9 cellular contexts compared by ENCODE assay signal in genomic region chr10:100826661-100826982, GRCh38.
DNase-seq lines count a peak whose midpoint lies in the region; ATAC-seq and TF ChIP-seq lines count a peak whose summit lies in the region.
"Had no signal": no experiment of that assay in that cellular context is flagged by ENCODE, and none has a peak within 500 bp of the region (broad histone marks: within the 10 kb centered on the region; RNA-seq: fewer than 3 reads in every experiment).

No MANE protein-coding gene starts in this region.

- H3K27ac Mint-ChIP-seq in activated CD4-positive, alpha-beta T cell treated with anti-CD3 and anti-CD28 coated beads for 36 hours: no peak overlapping the region
- H3K27ac Mint-ChIP-seq in brain: no peak overlapping the region

- H3K9me3 ChIP-seq in liver (ENCODE audit: control insufficient read depth in 4 of 4, low read length in 3 of 4) (no peaks in the 10 kb centered on the region), suprapubic skin (no peaks in the 10 kb centered on the region)

- peaks cover 24% of the 10 kb centered on the region for H3K4me1 Mint-ChIP-seq in activated CD4-positive, alpha-beta T cell treated with anti-CD3 and anti-CD28 coated beads for 36 hours
- H3K4me1 Mint-ChIP-seq in brain: peaks cover 36% of the 10 kb centered on the region

- H3K9me3 Mint-ChIP-seq in activated CD4-positive, alpha-beta T cell treated with anti-CD3 and anti-CD28 coated beads for 36 hours (ENCODE audit: low read depth): no peaks in the 10 kb centered on the region
- peaks cover 0 to 6% (median 0%) of the 10 kb centered on the region in 5 experiments for H3K9me3 Mint-ChIP-seq in brain

- no peak for TF ChIP-seq POLR2A in suprapubic skin (IDR thresholded peaks at IDR 0.05)

- peaks cover 2 to 19% (median 8%) of the 10 kb centered on the region in 4 donors for H3K27me3 ChIP-seq in liver (ENCODE audit: control insufficient read depth in 4 of 4, insufficient read depth in 4 of 4, low read length in 3 of 4)
- peaks cover 99% of the 10 kb centered on the region for H3K27me3 ChIP-seq in suprapubic skin

- H3K27ac ChIP-seq in liver (ENCODE audit: low read depth in 1 of 2, low read length in 2 of 2) (no peak overlapping the region), suprapubic skin (no peak overlapping the region)
- H3K27ac ChIP-seq: GM23248 had no signal

- H3K36me3 ChIP-seq in liver (ENCODE audit: control insufficient read depth in 4 of 4, insufficient read depth in 3 of 4, low read depth in 1 of 4, low read length in 3 of 4) (no peaks in the 10 kb centered on the region), suprapubic skin (no peaks in the 10 kb centered on the region)

- TF ChIP-seq CTCF in brain (conservative IDR thresholded peaks at IDR 0.05) (no peak), liver (IDR thresholded peaks at IDR 0.05; ENCODE audit: low read depth, low read length, missing input control) (no peak), suprapubic skin (IDR thresholded peaks at IDR 0.05) (no peak)

- ATAC-seq in activated CD4-positive, alpha-beta T cell treated with anti-CD3 and anti-CD28 coated beads for 36 hours: peak; percentile 6
- ATAC-seq in HG02759 (IDR thresholded peaks at IDR 0.05; ENCODE audit: unreplicated experiment) (no peak), HG02973 (IDR thresholded peaks at IDR 0.05; ENCODE audit: unreplicated experiment) (no peak)

- WGBS in liver: 5% methylated on average over 41 of the region's 41 CpGs
- WGBS in suprapubic skin: no CpG with 5 or more reads among the region's 41 CpGs

- H3K36me3 Mint-ChIP-seq in activated CD4-positive, alpha-beta T cell treated with anti-CD3 and anti-CD28 coated beads for 36 hours (ENCODE audit: low read depth): peaks cover 2% of the 10 kb centered on the region
- no peaks in the 10 kb centered on the region for H3K36me3 Mint-ChIP-seq in brain

- CTCF ChIA-PET in activated CD4-positive, alpha-beta T cell treated with anti-CD3 and anti-CD28 coated beads for 36 hours (lab: Charles Lee): no interaction called here

- peaks cover 64% of the 10 kb centered on the region for H3K27me3 Mint-ChIP-seq in activated CD4-positive, alpha-beta T cell treated with anti-CD3 and anti-CD28 coated beads for 36 hours
- H3K27me3 Mint-ChIP-seq in brain: peaks cover 96% of the 10 kb centered on the region

- no peak overlapping the region for H3K9ac ChIP-seq in liver (ENCODE audit: low read depth in 1 of 2, low read length in 2 of 2)
- H3K9ac ChIP-seq: GM23248 had no signal

- TF ChIP-seq EP300 in suprapubic skin (IDR thresholded peaks at IDR 0.05): no peak

- peak overlapping the region in 2 of 3 donors; percentile 45 to 52 for H3K4me3 ChIP-seq in liver (ENCODE audit: low read depth in 1 of 3, low read length in 3 of 3)
- H3K4me3 ChIP-seq in suprapubic skin: peak overlapping the region; percentile 49
- H3K4me3 ChIP-seq: GM23248 had no signal

- POLR2A ChIA-PET in activated CD4-positive, alpha-beta T cell treated with anti-CD3 and anti-CD28 coated beads for 36 hours (lab: Charles Lee): no interaction called here

- H3K4me1 ChIP-seq in liver (ENCODE audit: control insufficient read depth in 4 of 4, insufficient read depth in 4 of 4, low read length in 3 of 4) (peaks cover 12 to 29% (median 20%) of the 10 kb centered on the region in 4 donors), suprapubic skin (peaks cover 42% of the 10 kb centered on the region)

- no peak for TF ChIP-seq RAD21 in liver (IDR thresholded peaks at IDR 0.05)

- intact Hi-C loops in activated CD4-positive, alpha-beta T cell treated with anti-CD3 and anti-CD28 coated beads for 36 hours (cut with DNase I, micrococcal nuclease): loop anchor here (2.0 to 10.0 kb wide), 6 partner anchors 46 to 398 kb away; partner anchors contain the start of genes LBX1 (in 1 of the 2) and PAX2 (in 1 of the 2)

- H3K4me3 Mint-ChIP-seq in activated CD4-positive, alpha-beta T cell treated with anti-CD3 and anti-CD28 coated beads for 36 hours: peak overlapping the region; percentile 26
- H3K4me3 Mint-ChIP-seq in brain: peak overlapping the region; percentile 47 to 89 (median 76)

- no peak for DNase-seq in activated CD4-positive, alpha-beta T cell treated with anti-CD3 and anti-CD28 coated beads for 36 hours
- no peak for DNase-seq in activated CD4-positive, alpha-beta T cell treated with anti-CD3 and anti-CD28 coated beads for 48 hours
- no peak for DNase-seq in suprapubic skin (ENCODE audit: low spot score in 2 of 2)
- DNase-seq in NCI-H187 (lab: John Stamatoyannopoulos, UW): no peak

TF ChIP-seq in liver, 16 proteins besides CTCF, POLR2A, EP300 and RAD21:
- TF ChIP-seq NR2F2 (IDR thresholded peaks at IDR 0.05) (no peak), FOXA1 (IDR thresholded peaks at IDR 0.05) (no peak), EGR1 (IDR thresholded peaks at IDR 0.05; ENCODE audit: low read depth in 2 of 2) (no peak), ZBTB33 (IDR thresholded peaks at IDR 0.05) (no peak), JUND (IDR thresholded peaks at IDR 0.05) (no peak), GABPA (IDR thresholded peaks at IDR 0.05 in 1 of 2, conservative IDR thresholded peaks at IDR 0.05 in 1 of 2) (no peak), SP1 (IDR thresholded peaks at IDR 0.05) (no peak), FOXA2 (IDR thresholded peaks at IDR 0.05) (no peak), TAF1 (conservative IDR thresholded peaks at IDR 0.05) (no peak), HNF4A (conservative IDR thresholded peaks at IDR 0.05) (no peak), MAX (IDR thresholded peaks at IDR 0.05) (no peak), ATF3 (IDR thresholded peaks at IDR 0.05) (no peak), REST (IDR thresholded peaks at IDR 0.05) (no peak)
